1 cellular context compared by ENCODE assay signal in the genomic region with DNA sequence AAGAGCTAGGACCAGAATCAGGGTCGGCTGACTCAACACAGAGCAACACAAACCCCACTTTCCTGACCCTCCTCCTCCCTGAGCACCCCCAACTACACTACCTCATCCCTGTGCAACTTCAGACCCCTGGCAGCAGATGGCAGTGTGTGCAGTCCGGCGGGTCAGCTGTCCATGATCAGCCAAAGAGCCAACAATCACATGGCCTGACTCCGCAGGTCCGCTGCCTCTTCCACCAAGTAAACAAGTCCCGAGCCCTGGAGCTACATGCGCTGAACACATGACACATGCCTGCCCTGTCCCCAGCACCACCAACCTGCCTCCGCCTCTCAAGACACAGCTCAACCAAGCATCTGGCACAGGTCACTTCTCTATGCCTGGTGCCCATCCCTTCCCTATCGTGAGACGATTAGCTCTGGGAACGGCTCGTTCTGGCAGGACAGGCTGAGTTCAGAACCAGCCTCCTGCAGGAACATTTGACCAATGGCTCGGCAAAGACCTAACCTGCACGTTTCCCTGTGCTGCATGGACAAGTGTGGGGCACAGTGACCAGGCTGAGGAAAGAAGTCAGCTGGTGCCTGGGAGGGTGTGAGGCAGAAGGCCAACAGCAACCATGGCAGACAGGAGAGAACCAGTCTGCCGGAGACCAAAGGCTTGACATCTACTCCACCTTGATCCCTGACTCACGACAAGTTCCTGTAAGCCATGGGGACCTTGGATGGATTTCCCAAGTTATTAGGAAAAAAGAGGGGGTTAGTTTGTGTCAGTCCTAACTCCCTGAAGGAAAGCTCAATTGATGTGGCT.
TF ChIP-seq lines count a peak whose summit lies in the region.

No MANE protein-coding gene starts in this region.

TF ChIP-seq in K562, 482 proteins besides CTCF, POLR2A, EP300 and RAD21 (continued from another document):
- TF ChIP-seq, protein P1, sequence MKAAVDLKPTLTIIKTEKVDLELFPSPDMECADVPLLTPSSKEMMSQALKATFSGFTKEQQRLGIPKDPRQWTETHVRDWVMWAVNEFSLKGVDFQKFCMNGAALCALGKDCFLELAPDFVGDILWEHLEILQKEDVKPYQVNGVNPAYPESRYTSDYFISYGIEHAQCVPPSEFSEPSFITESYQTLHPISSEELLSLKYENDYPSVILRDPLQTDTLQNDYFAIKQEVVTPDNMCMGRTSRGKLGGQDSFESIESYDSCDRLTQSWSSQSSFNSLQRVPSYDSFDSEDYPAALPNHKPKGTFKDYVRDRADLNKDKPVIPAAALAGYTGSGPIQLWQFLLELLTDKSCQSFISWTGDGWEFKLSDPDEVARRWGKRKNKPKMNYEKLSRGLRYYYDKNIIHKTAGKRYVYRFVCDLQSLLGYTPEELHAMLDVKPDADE (conservative IDR thresholded peaks at IDR 0.05; ENCODE audit: control insufficient read depth, low read depth, low read length): no peak
- TF ChIP-seq, protein P2, sequence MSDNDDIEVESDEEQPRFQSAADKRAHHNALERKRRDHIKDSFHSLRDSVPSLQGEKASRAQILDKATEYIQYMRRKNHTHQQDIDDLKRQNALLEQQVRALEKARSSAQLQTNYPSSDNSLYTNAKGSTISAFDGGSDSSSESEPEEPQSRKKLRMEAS (CRISPR knock-in tag; IDR thresholded peaks at IDR 0.05): 0 out of 2 replicates have a peak, but pooled peaks have one; percentile 61
- TF ChIP-seq PCBP1 (IDR thresholded peaks at IDR 0.05; ENCODE audit: low read depth, low read length, poor library complexity, severe bottlenecking) (no peak), GABPB1 (CRISPR knock-in tag; IDR thresholded peaks at IDR 0.05) (peak; percentile 12; the same call in 1 of the 2 replicates), CSDE1 (IDR thresholded peaks at IDR 0.05) (no peak), L3MBTL2 (IDR thresholded peaks at IDR 0.05) (peak; percentile 67; the same call in 1 of the 2 replicates), SMC3 (conservative IDR thresholded peaks at IDR 0.05; ENCODE audit: insufficient read depth, low read depth, low read length) (peak; percentile 65), ZNF668 (CRISPR knock-in tag; IDR thresholded peaks at IDR 0.05) (no peak), DPF2 (IDR thresholded peaks at IDR 0.05) (0 out of 2 replicates have a peak, but pooled peaks have one; percentile 22), ZNF766 (CRISPR knock-in tag; conservative IDR thresholded peaks at IDR 0.05) (peak; percentile 68; the same call in 1 of the 2 replicates), EP400 (IDR thresholded peaks at IDR 0.05) (no peak), HDAC1 (IDR thresholded peaks at IDR 0.05) (peak in 1 of 2 experiments; percentile 56; a peak in 2 of 4 replicates), TEAD1 (CRISPR knock-in tag; IDR thresholded peaks at IDR 0.05) (peak in 1 of 2 experiments; percentile 48; a peak in 1 of 4 replicates), KLF1 (tag; IDR thresholded peaks at IDR 0.05) (0 out of 2 replicates have a peak, but pooled peaks have one; percentile 47), NCOA1 (IDR thresholded peaks at IDR 0.05; ENCODE audit: low read depth) (0 out of 2 replicates have a peak, but pooled peaks have one; percentile 15), NR4A1 (CRISPR knock-in tag; IDR thresholded peaks at IDR 0.05) (0 out of 2 replicates have a peak, but pooled peaks have one; percentile 25), NR4A1 (tag; IDR thresholded peaks at IDR 0.05) (0 out of 2 replicates have a peak, but pooled peaks have one; percentile 44), JUN (IDR thresholded peaks at IDR 0.05; ENCODE audit: borderline replicate concordance, low read depth, low read length) (peak; percentile 54; the same call in 1 of the 2 replicates), JUN (CRISPR knock-in tag; IDR thresholded peaks at IDR 0.05; ENCODE audit: borderline replicate concordance) (no peak), JUND (IDR thresholded peaks at IDR 0.05; ENCODE audit: borderline replicate concordance, low read depth, low read length) (peak; percentile 57), JUND (tag; IDR thresholded peaks at IDR 0.05; ENCODE audit: borderline replicate concordance, low read depth, low read length) (peak; percentile 47; the same call in 2 of the 3 replicates), JUNB (CRISPR knock-in tag; conservative IDR thresholded peaks at IDR 0.05) (no peak)
- TF ChIP-seq, protein P3, sequence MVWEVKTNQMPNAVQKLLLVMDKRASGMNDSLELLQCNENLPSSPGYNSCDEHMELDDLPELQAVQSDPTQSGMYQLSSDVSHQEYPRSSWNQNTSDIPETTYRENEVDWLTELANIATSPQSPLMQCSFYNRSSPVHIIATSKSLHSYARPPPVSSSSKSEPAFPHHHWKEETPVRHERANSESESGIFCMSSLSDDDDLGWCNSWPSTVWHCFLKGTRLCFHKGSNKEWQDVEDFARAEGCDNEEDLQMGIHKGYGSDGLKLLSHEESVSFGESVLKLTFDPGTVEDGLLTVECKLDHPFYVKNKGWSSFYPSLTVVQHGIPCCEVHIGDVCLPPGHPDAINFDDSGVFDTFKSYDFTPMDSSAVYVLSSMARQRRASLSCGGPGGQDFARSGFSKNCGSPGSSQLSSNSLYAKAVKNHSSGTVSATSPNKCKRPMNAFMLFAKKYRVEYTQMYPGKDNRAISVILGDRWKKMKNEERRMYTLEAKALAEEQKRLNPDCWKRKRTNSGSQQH (CRISPR knock-in tag; IDR thresholded peaks at IDR 0.05): 0 out of 2 replicates have a peak, but pooled peaks have one; percentile 37
- TF ChIP-seq, protein P4, sequence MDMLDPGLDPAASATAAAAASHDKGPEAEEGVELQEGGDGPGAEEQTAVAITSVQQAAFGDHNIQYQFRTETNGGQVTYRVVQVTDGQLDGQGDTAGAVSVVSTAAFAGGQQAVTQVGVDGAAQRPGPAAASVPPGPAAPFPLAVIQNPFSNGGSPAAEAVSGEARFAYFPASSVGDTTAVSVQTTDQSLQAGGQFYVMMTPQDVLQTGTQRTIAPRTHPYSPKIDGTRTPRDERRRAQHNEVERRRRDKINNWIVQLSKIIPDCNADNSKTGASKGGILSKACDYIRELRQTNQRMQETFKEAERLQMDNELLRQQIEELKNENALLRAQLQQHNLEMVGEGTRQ (CRISPR knock-in tag; IDR thresholded peaks at IDR 0.05): peak; percentile 42; the same call in 1 of the 2 replicates
- TF ChIP-seq, protein P5, sequence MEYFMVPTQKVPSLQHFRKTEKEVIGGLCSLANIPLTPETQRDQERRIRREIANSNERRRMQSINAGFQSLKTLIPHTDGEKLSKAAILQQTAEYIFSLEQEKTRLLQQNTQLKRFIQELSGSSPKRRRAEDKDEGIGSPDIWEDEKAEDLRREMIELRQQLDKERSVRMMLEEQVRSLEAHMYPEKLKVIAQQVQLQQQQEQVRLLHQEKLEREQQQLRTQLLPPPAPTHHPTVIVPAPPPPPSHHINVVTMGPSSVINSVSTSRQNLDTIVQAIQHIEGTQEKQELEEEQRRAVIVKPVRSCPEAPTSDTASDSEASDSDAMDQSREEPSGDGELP (CRISPR knock-in tag; IDR thresholded peaks at IDR 0.05; ENCODE audit: borderline replicate concordance): peak; percentile 94
- TF ChIP-seq, protein P6, sequence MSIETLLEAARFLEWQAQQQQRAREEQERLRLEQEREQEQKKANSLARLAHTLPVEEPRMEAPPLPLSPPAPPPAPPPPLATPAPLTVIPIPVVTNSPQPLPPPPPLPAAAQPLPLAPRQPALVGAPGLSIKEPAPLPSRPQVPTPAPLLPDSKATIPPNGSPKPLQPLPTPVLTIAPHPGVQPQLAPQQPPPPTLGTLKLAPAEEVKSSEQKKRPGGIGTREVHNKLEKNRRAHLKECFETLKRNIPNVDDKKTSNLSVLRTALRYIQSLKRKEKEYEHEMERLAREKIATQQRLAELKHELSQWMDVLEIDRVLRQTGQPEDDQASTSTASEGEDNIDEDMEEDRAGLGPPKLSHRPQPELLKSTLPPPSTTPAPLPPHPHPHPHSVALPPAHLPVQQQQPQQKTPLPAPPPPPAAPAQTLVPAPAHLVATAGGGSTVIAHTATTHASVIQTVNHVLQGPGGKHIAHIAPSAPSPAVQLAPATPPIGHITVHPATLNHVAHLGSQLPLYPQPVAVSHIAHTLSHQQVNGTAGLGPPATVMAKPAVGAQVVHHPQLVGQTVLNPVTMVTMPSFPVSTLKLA (conservative IDR thresholded peaks at IDR 0.05): peak; percentile 68 to 75
- TF ChIP-seq, protein P7, sequence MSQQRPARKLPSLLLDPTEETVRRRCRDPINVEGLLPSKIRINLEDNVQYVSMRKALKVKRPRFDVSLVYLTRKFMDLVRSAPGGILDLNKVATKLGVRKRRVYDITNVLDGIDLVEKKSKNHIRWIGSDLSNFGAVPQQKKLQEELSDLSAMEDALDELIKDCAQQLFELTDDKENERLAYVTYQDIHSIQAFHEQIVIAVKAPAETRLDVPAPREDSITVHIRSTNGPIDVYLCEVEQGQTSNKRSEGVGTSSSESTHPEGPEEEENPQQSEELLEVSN (IDR thresholded peaks at IDR 0.05; ENCODE audit: borderline replicate concordance in 1 of 2, extremely low read depth in 1 of 2, insufficient read depth in 1 of 2, insufficient read length in 1 of 2, low read depth in 1 of 2, low read length in 1 of 2, poor library complexity in 1 of 2, severe bottlenecking in 1 of 2): peak in 1 of 2 experiments; percentile 31
- TF ChIP-seq, protein P8, sequence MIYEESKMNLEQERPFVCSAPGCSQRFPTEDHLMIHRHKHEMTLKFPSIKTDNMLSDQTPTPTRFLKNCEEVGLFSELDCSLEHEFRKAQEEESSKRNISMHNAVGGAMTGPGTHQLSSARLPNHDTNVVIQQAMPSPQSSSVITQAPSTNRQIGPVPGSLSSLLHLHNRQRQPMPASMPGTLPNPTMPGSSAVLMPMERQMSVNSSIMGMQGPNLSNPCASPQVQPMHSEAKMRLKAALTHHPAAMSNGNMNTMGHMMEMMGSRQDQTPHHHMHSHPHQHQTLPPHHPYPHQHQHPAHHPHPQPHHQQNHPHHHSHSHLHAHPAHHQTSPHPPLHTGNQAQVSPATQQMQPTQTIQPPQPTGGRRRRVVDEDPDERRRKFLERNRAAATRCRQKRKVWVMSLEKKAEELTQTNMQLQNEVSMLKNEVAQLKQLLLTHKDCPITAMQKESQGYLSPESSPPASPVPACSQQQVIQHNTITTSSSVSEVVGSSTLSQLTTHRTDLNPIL (CRISPR knock-in tag; IDR thresholded peaks at IDR 0.05): no peak
- TF ChIP-seq, protein P9, sequence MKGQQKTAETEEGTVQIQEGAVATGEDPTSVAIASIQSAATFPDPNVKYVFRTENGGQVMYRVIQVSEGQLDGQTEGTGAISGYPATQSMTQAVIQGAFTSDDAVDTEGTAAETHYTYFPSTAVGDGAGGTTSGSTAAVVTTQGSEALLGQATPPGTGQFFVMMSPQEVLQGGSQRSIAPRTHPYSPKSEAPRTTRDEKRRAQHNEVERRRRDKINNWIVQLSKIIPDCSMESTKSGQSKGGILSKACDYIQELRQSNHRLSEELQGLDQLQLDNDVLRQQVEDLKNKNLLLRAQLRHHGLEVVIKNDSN (CRISPR knock-in tag; IDR thresholded peaks at IDR 0.05): peak; percentile 83
